In the genomic region with DNA sequence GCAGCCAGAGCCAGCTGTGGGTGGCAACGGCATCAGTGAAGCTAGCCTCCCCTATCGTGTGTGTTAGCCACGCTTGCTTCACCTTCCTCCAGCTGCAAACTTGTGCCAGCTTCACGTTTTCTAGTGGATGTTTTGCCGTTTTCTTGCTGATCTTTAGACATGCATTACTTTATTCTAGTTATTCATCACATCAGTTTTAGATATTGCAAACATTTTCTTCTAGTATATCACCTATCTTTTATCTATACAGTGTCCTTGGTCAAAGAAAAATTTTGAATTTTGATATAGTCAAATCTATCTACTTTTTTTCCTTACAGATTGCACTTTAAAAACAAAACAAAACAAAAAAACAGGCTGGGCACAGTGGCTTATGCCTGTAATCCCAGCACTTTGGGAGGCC, we compare ENCODE assay signal across 36 cellular contexts. TPM values are rescaled to one million over a fixed set of nuclear protein-coding genes. Genes with fewer than 3 reads are reported as not detected.
"Had no signal": no experiment of that assay in that cellular context is flagged by ENCODE, and none has a peak within 500 bp of the region (broad histone marks: within the 10 kb centered on the region; RNA-seq: fewer than 3 reads in every experiment).

No MANE protein-coding gene starts in this region.

- H3K9me3 ChIP-seq: MG63 had no signal

- DNase-seq: Karpas-422, Kasumi-1, MG63, MM.1S, MV-4-11, NCI-H1048, NCI-H1092, NCI-H1092 treated with DMSO at 0.1 percent for 48 hours, NCI-H1105, NCI-H1105 treated with DMSO at 0.1 percent for 48 hours, NCI-H1417, NCI-H1417 treated with DMSO at 0.1 percent for 48 hours, NCI-H1436, NCI-H1436 treated with DMSO at 0.1 percent for 48 hours, NCI-H146, NCI-H1694, NCI-H1694 treated with DMSO at 0.1 percent for 48 hours, NCI-H187, NCI-H187 treated with DMSO at 0.1 percent for 48 hours, NCI-H1930, NCI-H2029, NCI-H2029 treated with DMSO at 0.1 percent for 48 hours, NCI-H2081, NCI-H2081 treated with DMSO at 0.1 percent for 48 hours, NCI-H2107, NCI-H2171, NCI-H2171 treated with DMSO at 0.1 percent for 48 hours, NCI-H2227 treated with DMSO at 0.1 percent for 48 hours, NCI-H226, NCI-H345, NCI-H446, NCI-H446 treated with DMSO at 0.1 percent for 48 hours, NCI-H510A, NCI-H510A treated with DMSO at 0.1 percent for 48 hours had no signal

- H3K36me3 ChIP-seq: MG63 had no signal

- H3K27me3 ChIP-seq: MG63 had no signal

- H3K4me3 ChIP-seq: MG63 had no signal

RNA-seq across cellular contexts. Expression of a gene that starts 6.7 kb away (rescaled TPM):
- total RNA-seq: M059J, MCF 10A had no signal

RNA-seq across cellular contexts. Expression of a gene that starts 15.0 kb away (rescaled TPM):
- total RNA-seq: M059J, MCF 10A had no signal
